ENCODE assay signal across 30 cellular contexts in genomic region chr14:82667006-82667405, GRCh38.
DNase-seq lines count a peak whose midpoint lies in the region; ATAC-seq and TF ChIP-seq lines count a peak whose summit lies in the region.
"Had no signal": no experiment of that assay in that cellular context is flagged by ENCODE, and none has a peak within 500 bp of the region (broad histone marks: within the 10 kb centered on the region; RNA-seq: fewer than 3 reads in every experiment).

No MANE protein-coding gene starts in this region.

- peaks cover 27% of the 10 kb centered on the region for H3K4me1 Mint-ChIP-seq in mesothelial cell of epicardium
- H3K4me1 Mint-ChIP-seq in activated naive CD8-positive, alpha-beta T cell treated with anti-CD3 and anti-CD28 coated beads, Interleukin-2, amount 50 U/mL, for 24 hours: no peaks in the 10 kb centered on the region
- H3K4me1 Mint-ChIP-seq: central memory CD8-positive, alpha-beta T cell; GM23338; naive thymus-derived CD8-positive, alpha-beta T cell; stimulated activated effector memory CD8-positive, alpha-beta T cell treated with anti-CD3 and anti-CD28 coated beads, Interleukin-12 subunit alpha, Interleukin-12 subunit beta, amount 100 ng/mL, for 72 hours had no signal

- H3K4me3 ChIP-seq in fibroblast of villous mesenchyme (ENCODE audit: low read depth, low read length): no peak overlapping the region
- H3K4me3 ChIP-seq: GM23338, psoas muscle, SJCRH30, upper lobe of left lung had no signal

- H3K27ac Mint-ChIP-seq in mesothelial cell of epicardium: peak overlapping the region; percentile 7
- no peak overlapping the region for H3K27ac Mint-ChIP-seq in activated naive CD8-positive, alpha-beta T cell treated with anti-CD3 and anti-CD28 coated beads, Interleukin-2, amount 50 U/mL, for 24 hours
- H3K27ac Mint-ChIP-seq: activated naive CD8-positive, alpha-beta T cell; GM23338; naive thymus-derived CD8-positive, alpha-beta T cell; stimulated activated effector memory CD8-positive, alpha-beta T cell treated with anti-CD3 and anti-CD28 coated beads, Interleukin-12 subunit alpha, Interleukin-12 subunit beta, amount 100 ng/mL, for 72 hours had no signal

- DNase-seq in Right ventricle myocardium inferior (ENCODE audit: missing footprints) (no peak), cardiac septum (ENCODE audit: low spot score) (no peak), fibroblast of villous mesenchyme (ENCODE audit: low read depth) (peak; percentile 2), mesothelial cell of epicardium (ENCODE audit: low spot score in 2 of 2, unreplicated experiment in 2 of 2) (no peak), mucosa of gallbladder (ENCODE audit: low spot score) (no peak)
- no peak for DNase-seq in activated CD4-positive, alpha-beta T cell treated with anti-CD3 and anti-CD28 coated beads, Interleukin-2, amount 50 U/mL, for 4 hours
- DNase-seq in activated naive CD8-positive, alpha-beta T cell treated with anti-CD3 and anti-CD28 coated beads, Interleukin-2, amount 50 U/mL, for 24 hours: no peak
- DNase-seq: activated CD4-positive, alpha-beta T cell treated with anti-CD3 and anti-CD28 coated beads for 4 hours; Caco-2; DMS79 treated with DMSO at 0.1 percent for 48 hours; GDM1; head of caudate nucleus; kidney; naive thymus-derived CD8-positive, alpha-beta T cell; NCI-H1092; NCI-H187; NCI-H510A; nucleus accumbens; psoas muscle; SJCRH30; stimulated activated CD4-positive, alpha-beta T cell treated with anti-CD3 and anti-CD28 coated beads, Interleukin-15, amount 100 ng/mL, for 24 hours; stimulated activated CD4-positive, alpha-beta T cell treated with anti-CD3 and anti-CD28 coated beads, Interleukin-4, amount 100 ng/mL, for 4 hours; SW 1271; upper lobe of left lung; WERI-Rb-1 had no signal

- intact Hi-C loops in Right ventricle myocardium inferior (cut with DNase I): no loop called here
- intact Hi-C loops in cardiac septum (cut with DNase I): no loop called here

- TF ChIP-seq CTCF in fibroblast of villous mesenchyme (IDR thresholded peaks at IDR 0.05; ENCODE audit: insufficient read depth, low read depth, low read length) (no peak), mesothelial cell of epicardium (IDR thresholded peaks at IDR 0.05; ENCODE audit: unreplicated experiment) (no peak)

- no peaks in the 10 kb centered on the region for H3K36me3 Mint-ChIP-seq in mesothelial cell of epicardium
- H3K36me3 Mint-ChIP-seq in activated naive CD8-positive, alpha-beta T cell treated with anti-CD3 and anti-CD28 coated beads, Interleukin-2, amount 50 U/mL, for 24 hours (ENCODE audit: low read depth): no peaks in the 10 kb centered on the region
- H3K36me3 Mint-ChIP-seq: activated naive CD8-positive, alpha-beta T cell; stimulated activated effector memory CD8-positive, alpha-beta T cell treated with anti-CD3 and anti-CD28 coated beads, Interleukin-12 subunit alpha, Interleukin-12 subunit beta, amount 100 ng/mL, for 72 hours had no signal

- H3K9me3 Mint-ChIP-seq in mesothelial cell of epicardium: no peaks in the 10 kb centered on the region
- peaks cover 9% of the 10 kb centered on the region for H3K9me3 Mint-ChIP-seq in activated naive CD8-positive, alpha-beta T cell treated with anti-CD3 and anti-CD28 coated beads, Interleukin-2, amount 50 U/mL, for 24 hours

- ATAC-seq in Right ventricle myocardium inferior (peak; percentile 97), HG03280 (IDR thresholded peaks at IDR 0.05; ENCODE audit: unreplicated experiment) (no peak)
- no peak for ATAC-seq in activated naive CD8-positive, alpha-beta T cell treated with anti-CD3 and anti-CD28 coated beads, Interleukin-2, amount 50 U/mL, for 24 hours
- ATAC-seq: GM23338; naive thymus-derived CD8-positive, alpha-beta T cell; psoas muscle; stimulated activated effector memory CD8-positive, alpha-beta T cell treated with anti-CD3 and anti-CD28 coated beads, Interleukin-12 subunit alpha, Interleukin-12 subunit beta, amount 100 ng/mL, for 72 hours had no signal

- no peak overlapping the region for H3K4me3 Mint-ChIP-seq in mesothelial cell of epicardium
- no peak overlapping the region for H3K4me3 Mint-ChIP-seq in activated naive CD8-positive, alpha-beta T cell treated with anti-CD3 and anti-CD28 coated beads, Interleukin-2, amount 50 U/mL, for 24 hours
- H3K4me3 Mint-ChIP-seq: activated naive CD8-positive, alpha-beta T cell; central memory CD8-positive, alpha-beta T cell; GM23338; naive thymus-derived CD8-positive, alpha-beta T cell; stimulated activated effector memory CD8-positive, alpha-beta T cell treated with anti-CD3 and anti-CD28 coated beads, Interleukin-12 subunit alpha, Interleukin-12 subunit beta, amount 100 ng/mL, for 72 hours had no signal

- H3K27me3 Mint-ChIP-seq in mesothelial cell of epicardium (ENCODE audit: low read depth): no peaks in the 10 kb centered on the region
- H3K27me3 Mint-ChIP-seq in activated naive CD8-positive, alpha-beta T cell treated with anti-CD3 and anti-CD28 coated beads, Interleukin-2, amount 50 U/mL, for 24 hours: no peaks in the 10 kb centered on the region
- H3K27me3 Mint-ChIP-seq: activated naive CD8-positive, alpha-beta T cell; central memory CD8-positive, alpha-beta T cell; naive thymus-derived CD8-positive, alpha-beta T cell had no signal
